13 cellular contexts compared by ENCODE assay signal in the genomic region with DNA sequence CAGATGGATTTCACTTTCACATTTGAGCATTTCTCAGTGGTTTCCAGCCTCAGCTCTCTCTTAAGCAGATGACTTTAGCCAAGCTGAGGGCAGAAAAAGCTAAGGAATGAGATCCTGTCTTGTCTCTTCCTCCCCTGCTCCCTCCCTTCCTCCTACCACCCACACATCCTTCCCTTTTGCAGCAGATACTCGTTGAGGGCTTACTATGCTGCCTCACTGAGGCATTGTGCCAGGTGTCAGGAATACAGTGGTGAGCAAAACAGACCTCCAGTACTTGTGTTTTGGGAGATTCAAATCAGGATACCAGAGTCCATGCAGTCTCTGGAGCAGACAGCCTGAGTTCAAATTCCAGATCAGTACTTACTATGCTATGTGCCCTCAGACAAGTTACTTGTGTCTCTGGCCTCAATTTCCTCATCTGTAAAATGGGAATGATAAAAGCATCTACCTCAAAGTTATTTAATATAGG. TPM values are rescaled to one million over a fixed set of nuclear protein-coding genes. Genes with fewer than 3 reads are reported as not detected.
DNase-seq lines count a peak whose midpoint lies in the region; ATAC-seq, FAIRE-seq and TF ChIP-seq lines count a peak whose summit lies in the region.
"Had no signal": no experiment of that assay in that cellular context is flagged by ENCODE, and none has a peak within 500 bp of the region (broad histone marks: within the 10 kb centered on the region; RNA-seq: fewer than 3 reads in every experiment).

No MANE protein-coding gene starts in this region.

- H3K4me3 ChIP-seq in BLaER1 treated with 17β-estradiol and CSF1 and Interleukin-3, amounts not matched to agents 10 nM and 100 nM = no peak overlapping the region
- no peak overlapping the region for H3K4me3 ChIP-seq in MM.1S (ENCODE audit: low read length)
- H3K4me3 ChIP-seq in H1 (ENCODE audit: extremely low read depth in 1 of 4, insufficient read depth in 2 of 4, low read depth in 3 of 4, low read length in 4 of 4) = no peak overlapping the region
- peak overlapping the region; percentile 12 to 16 for H3K4me3 ChIP-seq in muscle layer of duodenum (ENCODE audit: low read depth in 1 of 2, low read length in 2 of 2)
- no peak overlapping the region for H3K4me3 ChIP-seq in thyroid gland (replicated peaks in 1 of 3)
- H3K4me3 ChIP-seq: SK-N-MC had no signal

- H3K79me2 ChIP-seq in MM.1S (ENCODE audit: low read length) (no peaks in the 10 kb centered on the region), H1 (ENCODE audit: control insufficient read depth in 1 of 2, insufficient read depth in 2 of 2, low read length in 2 of 2) (no peaks in the 10 kb centered on the region)

- H3K27me3 ChIP-seq in BLaER1 treated with 17β-estradiol and CSF1 and Interleukin-3, amounts not matched to agents 10 nM and 100 nM = peaks cover 0 to 10% (median 0%) of the 10 kb centered on the region in 11 experiments; a peak in 1 of 22 replicates
- H3K27me3 ChIP-seq in MM.1S (replicated peaks; ENCODE audit: insufficient read depth, low read length) (no peaks in the 10 kb centered on the region), H1 (replicated peaks in 1 of 4; ENCODE audit: control insufficient read depth in 3 of 4, extremely low read depth in 1 of 4, insufficient read depth in 3 of 4, low read length in 3 of 4) (no peaks in the 10 kb centered on the region), muscle layer of duodenum (ENCODE audit: low read depth, low read length) (no peaks in the 10 kb centered on the region), thyroid gland (no peaks in the 10 kb centered on the region)

- no peak overlapping the region for H2AK5ac ChIP-seq in H1 (ENCODE audit: low read depth, low read length)

- no peak overlapping the region for H4K5ac ChIP-seq in H1 (ENCODE audit: insufficient read length, low read depth, low read length)

- no peaks in the 10 kb centered on the region for H3K23me2 ChIP-seq in H1 (ENCODE audit: low read depth, low read length)

- CTCF ChIA-PET in H1 (lab: Charles Lee; ENCODE audit: partially characterized antibody) = no interaction called here

- ATAC-seq in HG02759 (IDR thresholded peaks at IDR 0.05; ENCODE audit: unreplicated experiment) (no peak), HG03196 (IDR thresholded peaks at IDR 0.05; ENCODE audit: unreplicated experiment) (no peak)
- ATAC-seq: stimulated activated naive CD8-positive, alpha-beta T cell treated with anti-CD3 and anti-CD28 coated beads, Interleukin-15, Interleukin-2, amounts not matched to agents 100 U/mL and 50 U/mL, for 24 hours had no signal

- WGBS in H1 (ENCODE audit: extremely low coverage in 1 of 2, insufficient coverage in 1 of 2, insufficient read length in 1 of 2, insufficient replicate concordance in 2 of 2, low coverage in 1 of 2, low lambda C conversion rate in 2 of 2, missing lambda C conversion rate in 1 of 2), 2 experiments = 50% methylated on average over 1 of the region's 1 CpG; no CpG with 5 or more reads in 1 of the 2 experiments
- 0 to 14% methylated on average over 1 of the region's 1 CpG for WGBS in thyroid gland, 2 donors

- H3K79me1 ChIP-seq in H1 (ENCODE audit: low read depth, low read length) = no peaks in the 10 kb centered on the region

- H3K9me3 ChIP-seq in BLaER1 treated with 17β-estradiol and CSF1 and Interleukin-3, amounts not matched to agents 10 nM and 100 nM (replicated peaks in 1 of 11) = no peaks in the 10 kb centered on the region
- H3K9me3 ChIP-seq in MM.1S (replicated peaks; ENCODE audit: insufficient read depth, low read length) (no peaks in the 10 kb centered on the region), H1 (ENCODE audit: insufficient read depth in 2 of 2, low read depth in 1 of 2, low read length in 1 of 2) (no peaks in the 10 kb centered on the region), muscle layer of duodenum (ENCODE audit: control insufficient read depth in 1 of 2, low read length in 2 of 2) (no peaks in the 10 kb centered on the region), thyroid gland (no peaks in the 10 kb centered on the region)

- H3K4ac ChIP-seq in H1 (replicated peaks; ENCODE audit: insufficient read length, low read depth, low read length) = no peak overlapping the region

- no peak overlapping the region for H2AFZ ChIP-seq in MM.1S (ENCODE audit: low read length)
- H2AFZ ChIP-seq in H1 (ENCODE audit: low read length) = no peak overlapping the region

- H3K56ac ChIP-seq in H1 (replicated peaks; ENCODE audit: insufficient read length, low read depth, low read length) = no peak overlapping the region

- H2BK5ac ChIP-seq in H1 (ENCODE audit: low read depth, low read length) = no peak overlapping the region

- FAIRE-seq in H1 (lab: Jason Lieb, UNC) = no peak

- no peak overlapping the region for H3K18ac ChIP-seq in H1 (ENCODE audit: extremely low read depth, low read length)

- H3K27ac ChIP-seq in BLaER1 treated with 17β-estradiol and CSF1 and Interleukin-3, amounts not matched to agents 10 nM and 100 nM = no peak overlapping the region
- H3K27ac ChIP-seq in MM.1S (ENCODE audit: low read length) = no peak overlapping the region
- H3K27ac ChIP-seq in H1 (ENCODE audit: low read depth, low read length) = no peak overlapping the region
- no peak overlapping the region for H3K27ac ChIP-seq in muscle layer of duodenum (ENCODE audit: low read length)
- no peak overlapping the region for H3K27ac ChIP-seq in thyroid gland
- H3K27ac ChIP-seq: SK-N-MC had no signal

- peaks cover 4 to 23% (median 13%) of the 10 kb centered on the region in 10 experiments; a peak in 18 of 20 replicates for H3K4me1 ChIP-seq in BLaER1 treated with 17β-estradiol and CSF1 and Interleukin-3, amounts not matched to agents 10 nM and 100 nM
- H3K4me1 ChIP-seq in MM.1S (ENCODE audit: low read length) (0 out of 2 replicates have a peak, but pooled peaks cover 4% of the 10 kb centered on the region), H1 (replicated peaks in 1 of 4; ENCODE audit: control insufficient read depth in 3 of 4, insufficient read depth in 4 of 4, low read length in 3 of 4) (peaks cover 0 to 11% (median 5%) of the 10 kb centered on the region in 4 experiments; a peak in 4 of 7 replicates), muscle layer of duodenum (ENCODE audit: control insufficient read depth in 1 of 2, insufficient read depth in 2 of 2, low read length in 2 of 2) (no peaks in the 10 kb centered on the region), thyroid gland (no peaks in the 10 kb centered on the region)

- no peak overlapping the region for H2BK120ac ChIP-seq in H1 (replicated peaks; ENCODE audit: low read depth, low read length)

- no peak for TF ChIP-seq POLR2A in H1 (IDR thresholded peaks at IDR 0.05; ENCODE audit: control extremely low read depth in 1 of 2, low read depth in 2 of 2, low read length in 2 of 2)
- no peak for TF ChIP-seq POLR2A in thyroid gland (IDR thresholded peaks at IDR 0.05)

- H3K14ac ChIP-seq in H1 (ENCODE audit: insufficient read length) = peak overlapping the region; percentile 9

- H3F3A ChIP-seq in MM.1S (ENCODE audit: insufficient read depth, low read length) = no peaks in the 10 kb centered on the region

- TF ChIP-seq CTCF in MM.1S (IDR thresholded peaks at IDR 0.05; ENCODE audit: low read length) (no peak), H1 (IDR thresholded peaks at IDR 0.05; ENCODE audit: control extremely low read depth in 1 of 3, insufficient read depth in 1 of 3, low read depth in 1 of 3, low read length in 3 of 3) (no peak), thyroid gland (IDR thresholded peaks at IDR 0.05) (no peak)

- H3K23ac ChIP-seq in H1 (ENCODE audit: insufficient read length) = no peak overlapping the region

- no peak overlapping the region for H2BK20ac ChIP-seq in H1 (ENCODE audit: low read length)

- POLR2A ChIA-PET in H1 (lab: Charles Lee; ENCODE audit: partially characterized antibody) = no interaction called here

- H3K36me3 ChIP-seq in BLaER1 treated with 17β-estradiol and CSF1 and Interleukin-3, amounts not matched to agents 10 nM and 100 nM = no peaks in the 10 kb centered on the region
- H3K36me3 ChIP-seq in MM.1S (replicated peaks; ENCODE audit: insufficient read depth, low read length) (no peaks in the 10 kb centered on the region), H1 (ENCODE audit: control insufficient read depth in 2 of 4, insufficient read depth in 4 of 4, low read length in 3 of 4) (no peaks in the 10 kb centered on the region), muscle layer of duodenum (ENCODE audit: control insufficient read depth in 1 of 2, insufficient read depth in 2 of 2, low read length in 2 of 2) (no peaks in the 10 kb centered on the region), thyroid gland (no peaks in the 10 kb centered on the region)

- intact Hi-C loops in thyroid gland (cut with DNase I) = no loop called here

- H4K20me1 ChIP-seq in BLaER1 treated with 17β-estradiol and CSF1 and Interleukin-3, amounts not matched to agents 10 nM and 100 nM = no peaks in the 10 kb centered on the region
- H4K20me1 ChIP-seq in MM.1S (ENCODE audit: insufficient read depth, low read length) = no peaks in the 10 kb centered on the region
- H4K20me1 ChIP-seq in H1 (replicated peaks in 1 of 2; ENCODE audit: control insufficient read depth in 1 of 2, insufficient read depth in 2 of 2, low read length in 2 of 2) = no peaks in the 10 kb centered on the region

- H3K9ac ChIP-seq in BLaER1 treated with 17β-estradiol and CSF1 and Interleukin-3, amounts not matched to agents 10 nM and 100 nM = no peak overlapping the region; a peak in 1 of 22 replicates
- H3K9ac ChIP-seq in MM.1S (ENCODE audit: low read length) = no peak overlapping the region
- no peak overlapping the region for H3K9ac ChIP-seq in H1 (replicated peaks in 1 of 4; ENCODE audit: extremely low read depth in 1 of 4, low read depth in 3 of 4, low read length in 3 of 4)

- TF ChIP-seq RAD21 in H1 (IDR thresholded peaks at IDR 0.05 in 1 of 2, conservative IDR thresholded peaks at IDR 0.05 in 1 of 2; ENCODE audit: low read depth in 2 of 2, low read length in 2 of 2) = no peak

- no peak for TF ChIP-seq EP300 in H1 (IDR thresholded peaks at IDR 0.05; ENCODE audit: borderline replicate concordance in 1 of 2, low read depth in 2 of 2, low read length in 2 of 2)

- H4K8ac ChIP-seq in H1 (ENCODE audit: extremely low read depth, insufficient read depth, low read length) = no peak overlapping the region

- H3K4me2 ChIP-seq in BLaER1 treated with 17β-estradiol and CSF1 and Interleukin-3, amounts not matched to agents 10 nM and 100 nM = peak overlapping the region; percentile 1 to 58 (median 36); a peak in 18 of 22 replicates
- H3K4me2 ChIP-seq in MM.1S (ENCODE audit: low read depth, low read length) (peak overlapping the region; percentile 19), H1 (ENCODE audit: insufficient read depth in 1 of 2, low read depth in 2 of 2, low read length in 2 of 2) (no peak overlapping the region)

- H2BK12ac ChIP-seq in H1 (ENCODE audit: low read depth, low read length) = no peak overlapping the region

- H4K91ac ChIP-seq in H1 (replicated peaks; ENCODE audit: insufficient read length, low read length) = no peak overlapping the region

- H3K9me2 ChIP-seq in MM.1S (replicated peaks; ENCODE audit: insufficient read depth, low read length) = no peaks in the 10 kb centered on the region

- peak; percentile 50 for DNase-seq in MM.1S
- DNase-seq in H1 (ENCODE audit: low read depth in 1 of 2, low spot score in 2 of 2) = no peak
- no peak for DNase-seq in NCI-H2029 (lab: John Stamatoyannopoulos, UW)
- DNase-seq in thyroid gland = no peak
- DNase-seq: activated CD4-positive, CD25-positive, alpha-beta regulatory T cell; H9; NCI-H187 treated with DMSO at 0.1 percent for 48 hours; stimulated activated naive CD8-positive, alpha-beta T cell treated with anti-CD3 and anti-CD28 coated beads, Interleukin-15, Interleukin-2, amounts not matched to agents 100 U/mL and 50 U/mL, for 24 hours had no signal

- no peak overlapping the region for H2BK15ac ChIP-seq in H1 (ENCODE audit: low read length)

RNA-seq across cellular contexts. Expression of a gene that starts 43.2 kb away (rescaled TPM):
- total RNA-seq in H1 (2021; fragmentation: NEBNext Ultra II Directional; extraction: Animal tissue kit (Norgen Biotek cat#: 25700)) = 0.19 and 0.28 TPM in 2 replicates
- 0.06 and 0.11 TPM in 2 replicates for polyA plus RNA-seq in H1 (2011; rRNA removed)
- polyA plus RNA-seq in H1 (2011; cell fraction: cytosol; rRNA removed) = 0.12 TPM
- polyA plus RNA-seq in H1 (2011; cell fraction: nucleus; rRNA removed) = 0.14 TPM
- 0.10 to 0.27 TPM (median 0.18 TPM) in 4 replicates for polyA plus RNA-seq in H1 (2012, experiment 1 of 2)
- 0.14 TPM for polyA plus RNA-seq in H1 (2012, experiment 2 of 2)
- polyA plus RNA-seq in H1 (2013, experiment 1 of 2) = 0.06 TPM
- 0.11 TPM for polyA plus RNA-seq in H1 (2013, experiment 2 of 2)
- 0.12 and 0.19 TPM in 2 replicates for polyA minus RNA-seq in H1 (2011; rRNA and poly(A)+ RNA removed)
- 0.15 TPM for polyA minus RNA-seq in H1 (2011; cell fraction: cytosol; rRNA and poly(A)+ RNA removed)
- polyA minus RNA-seq in H1 (2011; cell fraction: nucleus; rRNA and poly(A)+ RNA removed) = 1.5 TPM
- total RNA-seq in thyroid gland = 1 to 10 TPM; 2.4 to 6.7 (median 6.1) TPM

Comparison
In these comparisons a context has a peak if more than half of its experiments do, and no peak if none do; other contexts are left out.
1. H3K4me2 ChIP-seq: peak in BLaER1 treated with 17β-estradiol and CSF1 and Interleukin-3, amounts not matched to agents 10 nM and 100 nM (11 of 11) and MM.1S (single experiment); none in H1 (0 of 2).
2. H3K4me3 ChIP-seq: peak in muscle layer of duodenum (2 of 2); none in BLaER1 treated with 17β-estradiol and CSF1 and Interleukin-3, amounts not matched to agents 10 nM and 100 nM (0 of 10), MM.1S (single experiment), H1 (0 of 4) and thyroid gland (0 of 3).